Comparison of ENCODE assay signal across 9 cellular contexts in the genomic region with DNA sequence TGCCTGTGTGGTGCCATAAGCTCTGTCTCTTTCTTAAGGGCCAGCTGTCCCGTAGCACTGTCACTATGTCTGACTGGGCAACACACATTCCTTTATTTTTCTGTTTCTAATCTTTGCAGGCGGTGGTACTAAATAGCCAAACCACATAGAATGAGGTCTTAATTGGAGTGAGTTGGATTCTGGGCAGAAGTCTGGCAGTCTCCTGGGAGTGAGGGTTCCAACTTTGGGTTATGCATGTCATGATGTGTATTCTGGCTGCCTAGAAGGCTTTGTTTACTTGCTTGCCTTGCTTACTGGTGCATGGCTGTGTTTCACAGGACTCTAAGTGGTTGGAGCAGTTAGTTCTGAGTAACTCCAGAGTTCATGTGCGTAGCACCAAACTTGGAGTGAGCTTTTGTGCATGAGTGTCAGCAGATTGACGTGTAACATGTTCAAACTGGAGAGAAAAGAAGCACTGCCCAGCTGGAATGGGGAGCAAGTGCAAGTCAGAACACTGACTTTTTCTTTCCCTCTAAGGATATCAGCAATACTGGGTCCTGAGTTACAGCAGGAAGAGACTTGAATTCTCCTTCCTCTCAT.
A peak's percentile ranks its signal among the peaks of the same experiment; 100 is the strongest.
DNase-seq lines count a peak whose midpoint lies in the region; ATAC-seq lines count a peak whose summit lies in the region.
"Had no signal": no experiment of that assay in that cellular context is flagged by ENCODE, and none has a peak within 500 bp of the region (broad histone marks: within the 10 kb centered on the region; RNA-seq: fewer than 3 reads in every experiment).

No MANE protein-coding gene starts in this region.

- H4K91ac ChIP-seq in mesenchymal stem cell (ENCODE audit: low read length) = no peak overlapping the region

- H3K4ac ChIP-seq in mesenchymal stem cell (ENCODE audit: low read depth in 1 of 2, low read length in 2 of 2) = no peak overlapping the region

- H3K27me3 ChIP-seq in esophagus (ENCODE audit: control insufficient read depth in 1 of 2, insufficient read depth in 2 of 2, low read length in 2 of 2) (no peaks in the 10 kb centered on the region), mesenchymal stem cell (ENCODE audit: control insufficient read depth in 1 of 2, insufficient read depth in 1 of 2, low read length in 2 of 2) (no peaks in the 10 kb centered on the region), aorta (ENCODE audit: control insufficient read depth in 1 of 2, insufficient read depth in 2 of 2, low read length in 1 of 2) (no peaks in the 10 kb centered on the region)

- no peak overlapping the region for H2AFZ ChIP-seq in mesenchymal stem cell (ENCODE audit: low read depth, low read length)

- no peaks in the 10 kb centered on the region for H3K79me1 ChIP-seq in mesenchymal stem cell (replicated peaks; ENCODE audit: low read length, poor library complexity, severe bottlenecking)

- no peak overlapping the region for H2AK5ac ChIP-seq in mesenchymal stem cell (ENCODE audit: low read length, severe bottlenecking)

- H3K4me1 ChIP-seq in esophagus (ENCODE audit: control insufficient read depth in 2 of 2, insufficient read depth in 2 of 2, low read length in 1 of 2) (peaks cover 0 to 3% of the 10 kb centered on the region in 2 donors), mesenchymal stem cell (ENCODE audit: control insufficient read depth, insufficient read depth, low read depth, low read length) (no peaks in the 10 kb centered on the region), aorta (ENCODE audit: control insufficient read depth in 1 of 2, insufficient read depth in 2 of 2, low read length in 2 of 2) (peaks cover 0 to 11% of the 10 kb centered on the region in 2 donors)

- DNase-seq in NCI-H345 (lab: John Stamatoyannopoulos, UW) (peak; percentile 17), NCI-H345 treated with DMSO at 0.1 percent for 48 hours (lab: John Stamatoyannopoulos, UW; ENCODE audit: unreplicated experiment) (no peak), mesenchymal stem cell (peak; percentile 65), aorta (peak in 1 of 2 donors; percentile 47), SW480 (ENCODE audit: low spot score) (no peak), NCI-H2171 treated with DMSO at 0.1 percent for 48 hours (lab: John Stamatoyannopoulos, UW) (no peak)
- DNase-seq in activated CD4-positive, alpha-beta T cell treated with anti-CD3 and anti-CD28 coated beads for 48 hours = no peak
- DNase-seq: activated T-cell treated with anti-CD3 and anti-CD28 coated beads, Interleukin-2, amount 50 U/mL, for 24 hours had no signal

- H3K14ac ChIP-seq in mesenchymal stem cell (ENCODE audit: low read length in 2 of 2) = no peak overlapping the region

- no peak overlapping the region for H2BK15ac ChIP-seq in mesenchymal stem cell (ENCODE audit: low read depth, poor library complexity, severe bottlenecking)

- no peak overlapping the region for H2BK120ac ChIP-seq in mesenchymal stem cell (ENCODE audit: low read depth, low read length)

- H3K27ac ChIP-seq in esophagus (ENCODE audit: low read depth in 2 of 2, low read length in 1 of 2) (peak overlapping the region; percentile 81 to 92), mesenchymal stem cell (ENCODE audit: low read length, poor library complexity, severe bottlenecking) (no peak overlapping the region), aorta (ENCODE audit: low read depth in 1 of 2, low read length in 2 of 2) (peak overlapping the region; percentile 92 to 95)

- H3K4me3 ChIP-seq in esophagus (ENCODE audit: low read depth in 1 of 2, low read length in 2 of 2) = no peak overlapping the region
- peak overlapping the region in 1 of 2 experiments; percentile 25 for H3K4me3 ChIP-seq in mesenchymal stem cell (ENCODE audit: insufficient read depth in 1 of 2, low read depth in 1 of 2, low read length in 2 of 2)
- H3K4me3 ChIP-seq in aorta (ENCODE audit: low read length in 2 of 2) = peak overlapping the region in 1 of 2 donors; percentile 10

- peak overlapping the region in 1 of 2 experiments; percentile 37 for H3K18ac ChIP-seq in mesenchymal stem cell (ENCODE audit: low read depth in 1 of 2, low read length in 2 of 2)

- H3K4me2 ChIP-seq in mesenchymal stem cell (ENCODE audit: low read length, poor library complexity, severe bottlenecking) = no peak overlapping the region

- intact Hi-C loops in aorta (cut with DNase I) = loop anchor here (5.0 kb wide), 2 partner anchors 80 to 285 kb away; partner anchors contain the start of gene ELL2 (in 1 of the 2)

- H3K36me3 ChIP-seq in esophagus (ENCODE audit: control insufficient read depth in 2 of 2, insufficient read depth in 2 of 2, low read length in 1 of 2) = no peaks in the 10 kb centered on the region
- H3K36me3 ChIP-seq in mesenchymal stem cell (ENCODE audit: control insufficient read depth in 1 of 2, insufficient read depth in 2 of 2, low read depth in 1 of 2, low read length in 2 of 2) = no peaks in the 10 kb centered on the region
- no peaks in the 10 kb centered on the region for H3K36me3 ChIP-seq in aorta (ENCODE audit: control insufficient read depth in 1 of 2, insufficient read depth in 2 of 2, low read length in 1 of 2)

- H4K8ac ChIP-seq in mesenchymal stem cell (ENCODE audit: low read length) = no peak overlapping the region

- H2BK12ac ChIP-seq in mesenchymal stem cell (ENCODE audit: low read length in 2 of 2) = no peak overlapping the region

- no peaks in the 10 kb centered on the region for H3K9me3 ChIP-seq in esophagus (ENCODE audit: control insufficient read depth in 2 of 2, insufficient read depth in 1 of 2, low read depth in 1 of 2, low read length in 1 of 2)
- H3K9me3 ChIP-seq in mesenchymal stem cell (ENCODE audit: control insufficient read depth, low read length) = no peaks in the 10 kb centered on the region
- H3K9me3 ChIP-seq in aorta (ENCODE audit: control insufficient read depth, low read length) = no peaks in the 10 kb centered on the region

- peak; percentile 86 for ATAC-seq in aorta (ENCODE audit: low FRiP score)

- no peak overlapping the region for H2BK5ac ChIP-seq in mesenchymal stem cell (ENCODE audit: low read depth, low read length, poor library complexity, severe bottlenecking)

- H3K9ac ChIP-seq in mesenchymal stem cell (ENCODE audit: low read length) = peak overlapping the region; percentile 70

- no peak overlapping the region for H3K23ac ChIP-seq in mesenchymal stem cell (ENCODE audit: low read length in 2 of 2)

- WGBS in esophagus, 2 donors = 19 to 40% methylated on average over 4 of the region's 4 CpGs
- WGBS in mesenchymal stem cell = 73% methylated on average over 4 of the region's 4 CpGs
- 4% methylated on average over 4 of the region's 4 CpGs for WGBS in aorta, 2 donors

Comparison
In these comparisons a context has a peak if more than half of its experiments do, and no peak if none do; other contexts are left out.
1. DNase-seq: peak in NCI-H345 (single experiment) and mesenchymal stem cell (single experiment); none in NCI-H345 treated with DMSO at 0.1 percent for 48 hours (single experiment), activated CD4-positive, alpha-beta T cell treated with anti-CD3 and anti-CD28 coated beads for 48 hours (single experiment), SW480 (single experiment) and NCI-H2171 treated with DMSO at 0.1 percent for 48 hours (single experiment).